Comparison of ENCODE assay signal across 9 cellular contexts in the genomic region with DNA sequence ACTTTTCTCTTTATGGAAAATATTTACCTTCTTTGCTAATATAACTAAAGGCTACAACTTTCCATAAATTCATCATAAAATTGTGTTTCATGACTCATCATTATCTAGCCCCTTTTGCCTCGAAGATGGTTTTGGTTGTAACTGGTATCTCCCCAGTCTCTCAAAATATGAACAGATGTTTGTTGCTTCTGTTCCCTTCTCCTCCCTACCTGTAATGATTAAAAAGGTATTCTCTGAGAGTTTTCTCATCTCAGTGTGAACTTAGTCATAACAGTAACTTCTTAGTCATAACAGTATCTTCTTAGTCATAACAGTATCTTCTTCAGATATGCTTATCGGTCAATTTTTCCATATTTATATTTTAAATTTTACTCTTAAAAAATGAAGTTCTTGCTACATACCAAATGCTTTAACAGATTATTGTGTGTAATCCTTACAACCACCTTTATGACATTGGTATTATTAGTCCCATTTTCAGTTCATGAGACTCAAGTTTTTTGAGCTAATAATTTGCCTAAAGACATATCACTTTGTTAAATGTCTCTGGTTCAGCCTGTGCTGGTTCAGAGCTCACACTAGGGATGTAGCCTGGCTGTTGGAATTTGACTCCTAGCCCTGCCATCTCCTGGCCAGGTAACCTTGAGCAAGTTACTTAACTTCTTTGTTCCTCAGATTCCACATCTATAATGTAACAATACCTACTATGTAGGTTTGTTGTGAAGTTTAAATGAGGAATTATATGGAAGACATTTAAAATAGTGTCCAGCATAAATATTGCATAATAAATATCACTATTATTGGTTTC. TPM values are rescaled to one million over a fixed set of nuclear protein-coding genes. Genes with fewer than 3 reads are reported as not detected.
DNase-seq lines count a peak whose midpoint lies in the region; ATAC-seq and TF ChIP-seq lines count a peak whose summit lies in the region.
"Had no signal": no experiment of that assay in that cellular context is flagged by ENCODE, and none has a peak within 500 bp of the region (broad histone marks: within the 10 kb centered on the region; RNA-seq: fewer than 3 reads in every experiment).

No MANE protein-coding gene starts in this region.

- H3K27ac ChIP-seq in psoas muscle: no peak overlapping the region

- H3K27me3 ChIP-seq in psoas muscle (ENCODE audit: insufficient read depth in 3 of 3, low read length in 2 of 3): no peaks in the 10 kb centered on the region

- TF ChIP-seq CTCF in psoas muscle (IDR thresholded peaks at IDR 0.05): no peak

- H3K4me3 ChIP-seq in psoas muscle: no peak overlapping the region

- DNase-seq in activated T-cell treated with anti-CD3 and anti-CD28 coated beads, Interleukin-2, amount 50 U/mL, for 4 hours: no peak
- no peak for DNase-seq in activated T-cell treated with anti-CD3 and anti-CD28 coated beads, Interleukin-2, amount 50 U/mL, for 48 hours
- DNase-seq in stimulated activated naive B cell treated with anti-CD40 and anti-IgM and Interleukin-4, amounts not matched to agents 10 μg/mL and 1 μg/mL and 100 μg/mL, for 72 hours: no peak
- DNase-seq in NCI-H1436 treated with DMSO at 0.1 percent for 48 hours (lab: John Stamatoyannopoulos, UW) (no peak), midbrain (lab: John Stamatoyannopoulos, UW) (no peak), psoas muscle (no peak)
- DNase-seq: NCI-H187 had no signal

- H3K36me3 Mint-ChIP-seq in activated T-cell treated with anti-CD3 and anti-CD28 coated beads, Interleukin-2, amount 50 U/mL, for 4 hours (ENCODE audit: insufficient read depth): peaks cover 5% of the 10 kb centered on the region
- peaks cover 0 to 4% of the 10 kb centered on the region in 2 donors for H3K36me3 Mint-ChIP-seq in stimulated activated naive B cell treated with anti-CD40 and anti-IgM and Interleukin-4, amounts not matched to agents 10 μg/mL and 1 μg/mL and 100 μg/mL, for 72 hours

- ATAC-seq in activated T-cell treated with anti-CD3 and anti-CD28 coated beads, Interleukin-2, amount 50 U/mL, for 4 hours: peak; percentile 94 to 97
- ATAC-seq in HG02588 (IDR thresholded peaks at IDR 0.05; ENCODE audit: unreplicated experiment): peak; percentile 92
- ATAC-seq in HG03558 (IDR thresholded peaks at IDR 0.05; ENCODE audit: extremely low read depth, unreplicated experiment): peak; percentile 96
- peak; percentile 95 to 98 for ATAC-seq in stimulated activated naive B cell treated with anti-CD40 and anti-IgM and Interleukin-4, amounts not matched to agents 10 μg/mL and 1 μg/mL and 100 μg/mL, for 72 hours (replicated peaks)
- ATAC-seq in psoas muscle: no peak

- peaks cover 10% of the 10 kb centered on the region for H3K4me1 Mint-ChIP-seq in activated T-cell treated with anti-CD3 and anti-CD28 coated beads, Interleukin-2, amount 50 U/mL, for 4 hours (ENCODE audit: low read depth)
- peaks cover 5 to 6% of the 10 kb centered on the region in 2 donors for H3K4me1 Mint-ChIP-seq in stimulated activated naive B cell treated with anti-CD40 and anti-IgM and Interleukin-4, amounts not matched to agents 10 μg/mL and 1 μg/mL and 100 μg/mL, for 72 hours

- H3K9me3 ChIP-seq in psoas muscle: no peaks in the 10 kb centered on the region

- H3K9me3 Mint-ChIP-seq in activated T-cell treated with anti-CD3 and anti-CD28 coated beads, Interleukin-2, amount 50 U/mL, for 4 hours: no peaks in the 10 kb centered on the region
- H3K9me3 Mint-ChIP-seq in stimulated activated naive B cell treated with anti-CD40 and anti-IgM and Interleukin-4, amounts not matched to agents 10 μg/mL and 1 μg/mL and 100 μg/mL, for 72 hours: no peaks in the 10 kb centered on the region

- whole genome bisulfite sequencing in psoas muscle, 3 donors: 96 to 97% (median 96%) methylated on average over 2 of the region's 2 CpGs

- H3K27me3 Mint-ChIP-seq in activated T-cell treated with anti-CD3 and anti-CD28 coated beads, Interleukin-2, amount 50 U/mL, for 4 hours (ENCODE audit: low read depth): no peaks in the 10 kb centered on the region
- H3K27me3 Mint-ChIP-seq in stimulated activated naive B cell treated with anti-CD40 and anti-IgM and Interleukin-4, amounts not matched to agents 10 μg/mL and 1 μg/mL and 100 μg/mL, for 72 hours: no peaks in the 10 kb centered on the region

- H3K36me3 ChIP-seq in psoas muscle (ENCODE audit: insufficient read depth in 1 of 2, low read depth in 1 of 2): no peaks in the 10 kb centered on the region

- H3K27ac Mint-ChIP-seq in stimulated activated naive B cell treated with anti-CD40 and anti-IgM and Interleukin-4, amounts not matched to agents 10 μg/mL and 1 μg/mL and 100 μg/mL, for 72 hours: peak overlapping the region; percentile 66

- H3K4me1 ChIP-seq in psoas muscle: peaks cover 11% of the 10 kb centered on the region

- H3K4me3 Mint-ChIP-seq in activated T-cell treated with anti-CD3 and anti-CD28 coated beads, Interleukin-2, amount 50 U/mL, for 4 hours: no peak overlapping the region
- peak overlapping the region; percentile 11 to 20 for H3K4me3 Mint-ChIP-seq in stimulated activated naive B cell treated with anti-CD40 and anti-IgM and Interleukin-4, amounts not matched to agents 10 μg/mL and 1 μg/mL and 100 μg/mL, for 72 hours

- intact Hi-C loops in psoas muscle (cut with DNase I): loop anchor here in 1 of 2 donors (10.0 kb wide), 1 partner anchor 206 kb away; no protein-coding TSS in a partner anchor

RNA-seq across cellular contexts. Expression of gene ATP1B1, which starts 32.6 kb away (rescaled TPM):
- total RNA-seq in activated T-cell treated with anti-CD3 and anti-CD28 coated beads, Interleukin-2, amount 50 U/mL, for 4 hours: 10 to 100 TPM in 1 of 3 donors, 1 to 10 TPM in 2; 5.8 to 10.8 (median 6.2) TPM
- 1,000 to 10,000 TPM in 2 of 4 donors, 100 to 1,000 TPM in 2; 290 to 1,098 (median 779) TPM for total RNA-seq in psoas muscle
- polyA plus RNA-seq in psoas muscle: 100 to 1,000 TPM; 176 to 263 (median 228) TPM

Comparison
In these comparisons a context has a peak if more than half of its experiments do, and no peak if none do; other contexts are left out.
1. ATAC-seq: peak in activated T-cell treated with anti-CD3 and anti-CD28 coated beads, Interleukin-2, amount 50 U/mL, for 4 hours (2 of 2), HG02588 (single experiment), HG03558 (single experiment) and stimulated activated naive B cell treated with anti-CD40 and anti-IgM and Interleukin-4, amounts not matched to agents 10 μg/mL and 1 μg/mL and 100 μg/mL, for 72 hours (2 of 2); none in psoas muscle (0 of 4).
2. RNA of gene ATP1B1, which starts 32.6 kb away (total RNA-seq): 290 to 1,098 TPM in psoas muscle; 5.8 to 10.8 TPM in activated T-cell treated with anti-CD3 and anti-CD28 coated beads, Interleukin-2, amount 50 U/mL, for 4 hours; every median in the first group is over 10 times any median in the second.